27 cellular contexts compared by ENCODE assay signal in the genomic region with DNA sequence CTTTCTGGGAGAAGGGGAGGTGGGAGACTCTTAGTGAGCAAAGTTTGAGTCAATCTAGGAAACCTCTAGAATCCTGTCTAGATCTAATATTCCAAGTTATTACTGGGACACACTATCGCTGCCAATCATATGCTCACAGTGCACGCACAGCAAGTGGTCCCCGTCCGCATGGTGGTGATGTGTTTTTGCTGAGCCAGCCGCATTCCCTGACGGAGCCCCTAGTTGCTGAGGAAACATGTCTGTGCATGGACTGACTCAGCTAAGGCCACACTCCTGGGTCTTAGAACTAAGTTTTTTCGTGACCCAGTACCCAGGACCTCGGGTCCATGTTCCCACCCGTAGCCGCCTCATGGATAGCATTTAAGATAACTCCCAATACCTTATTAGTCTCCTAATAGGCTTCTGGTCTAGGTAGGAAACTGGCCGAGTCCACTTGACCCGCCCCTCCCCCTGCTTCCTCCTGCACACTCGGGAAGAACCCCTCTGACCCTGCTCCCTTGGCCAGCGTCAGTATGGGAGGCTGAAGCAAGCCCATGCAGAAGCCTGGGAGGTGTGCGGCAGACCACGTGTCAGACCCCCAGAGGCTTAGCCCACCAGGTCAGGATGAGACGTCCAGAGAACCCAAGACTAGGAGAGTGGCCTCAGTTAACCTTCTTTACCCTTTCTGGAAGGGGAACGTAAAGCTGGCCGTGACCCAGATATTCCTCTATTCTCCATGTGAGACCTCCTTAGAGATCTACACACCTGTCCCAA.
"Had no signal": no experiment of that assay in that cellular context is flagged by ENCODE, and none has a peak within 500 bp of the region (broad histone marks: within the 10 kb centered on the region; RNA-seq: fewer than 3 reads in every experiment).

No MANE protein-coding gene starts in this region.

- H3K4me3 ChIP-seq: ascending aorta, breast epithelium, SJCRH30, SK-N-MC had no signal

- H3K9me3 ChIP-seq: ascending aorta, breast epithelium, SJCRH30 had no signal

- ATAC-seq: activated CD8-positive, alpha-beta T cell treated with anti-CD3 and anti-CD28 coated beads for 36 hours; activated T-cell treated with anti-CD3 and anti-CD28 coated beads, Interleukin-2, amount 50 U/mL, for 4 hours; Panc1 had no signal

- H3K27ac ChIP-seq: ascending aorta, breast epithelium, SJCRH30, SK-N-MC had no signal

- H3K4me1 ChIP-seq: breast epithelium, SJCRH30 had no signal

- DNase-seq: activated CD4-positive, alpha-beta T cell treated with anti-CD3 and anti-CD28 coated beads, Interleukin-2, amount 10 ng/mL, durations not matched to agents 24 days and 14 days; activated CD4-positive, alpha-beta T cell treated with anti-CD3 and anti-CD28 coated beads, Interleukin-2, amount 50 U/mL, for 4 hours; activated CD8-positive, alpha-beta T cell treated with anti-CD3 and anti-CD28 coated beads for 36 hours; activated effector memory CD4-positive, alpha-beta T cell treated with anti-CD3 and anti-CD28 coated beads, Interleukin-2, amount 50 U/mL, for 16 hours; activated naive CD4-positive, alpha-beta T cell treated with Interleukin-2 at 50 U/mL for 16 hours; activated naive CD8-positive, alpha-beta T cell treated with anti-CD3 and anti-CD28 coated beads, Interleukin-2, amount 10 ng/mL, durations not matched to agents 7 days and 5 days; activated T-cell treated with anti-CD3 and anti-CD28 coated beads for 4 hours; activated T-cell treated with anti-CD3 and anti-CD28 coated beads, Interleukin-2, amount 50 U/mL, for 4 hours; amygdala; NCI-H1105; NCI-H1417 treated with DMSO at 0.1 percent for 48 hours; NCI-H187 treated with DMSO at 0.1 percent for 48 hours; NCI-H2081; NCI-H226; NCI-H446 treated with DMSO at 0.1 percent for 48 hours; NCI-H524; NCI-H69; NCI-H82; SHP77; SJCRH30; T1000 had no signal

- H3K4me3 Mint-ChIP-seq: activated CD4-positive, alpha-beta T cell treated with anti-CD3 and anti-CD28 coated beads, Interleukin-2, amount 10 ng/mL, durations not matched to agents 24 days and 14 days; activated CD8-positive, alpha-beta T cell treated with anti-CD3 and anti-CD28 coated beads for 36 hours; activated naive CD4-positive, alpha-beta T cell treated with anti-CD3 and anti-CD28 coated beads, Interleukin-2, amount 50 U/mL, for 24 hours; activated naive CD8-positive, alpha-beta T cell treated with anti-CD3 and anti-CD28 coated beads, Interleukin-2, amount 10 ng/mL, durations not matched to agents 7 days and 5 days; activated T-cell treated with anti-CD3 and anti-CD28 coated beads, Interleukin-2, amount 50 U/mL, for 4 hours; activated T-helper 1 cell treated with anti-CD3 and anti-CD28 coated beads, Interleukin-12 subunit alpha, Interleukin-12 subunit beta, Interleukin-2, Interleukin-4 antibody, amounts not matched to agents 30 ng/mL and 10 ng/mL and 1 ng/mL, durations not matched to agents 14 hours and 24 hours and 36 hours had no signal

- H3K9me3 Mint-ChIP-seq: activated CD4-positive, alpha-beta T cell treated with anti-CD3 and anti-CD28 coated beads, Interleukin-2, amount 10 ng/mL, durations not matched to agents 24 days and 14 days; activated CD8-positive, alpha-beta T cell treated with anti-CD3 and anti-CD28 coated beads for 36 hours; activated naive CD4-positive, alpha-beta T cell treated with anti-CD3 and anti-CD28 coated beads, Interleukin-2, amount 50 U/mL, for 24 hours; activated naive CD8-positive, alpha-beta T cell treated with anti-CD3 and anti-CD28 coated beads, Interleukin-2, amount 10 ng/mL, durations not matched to agents 7 days and 5 days; activated T-cell treated with anti-CD3 and anti-CD28 coated beads, Interleukin-2, amount 50 U/mL, for 4 hours; activated T-helper 1 cell treated with anti-CD3 and anti-CD28 coated beads, Interleukin-12 subunit alpha, Interleukin-12 subunit beta, Interleukin-2, Interleukin-4 antibody, amounts not matched to agents 30 ng/mL and 10 ng/mL and 1 ng/mL, durations not matched to agents 14 hours and 24 hours and 36 hours had no signal

- H3K27me3 Mint-ChIP-seq: activated CD4-positive, alpha-beta T cell treated with anti-CD3 and anti-CD28 coated beads, Interleukin-2, amount 10 ng/mL, durations not matched to agents 24 days and 14 days; activated CD8-positive, alpha-beta T cell treated with anti-CD3 and anti-CD28 coated beads for 36 hours; activated naive CD4-positive, alpha-beta T cell treated with anti-CD3 and anti-CD28 coated beads, Interleukin-2, amount 50 U/mL, for 24 hours; activated naive CD8-positive, alpha-beta T cell treated with anti-CD3 and anti-CD28 coated beads, Interleukin-2, amount 10 ng/mL, durations not matched to agents 7 days and 5 days had no signal

- H3K27ac Mint-ChIP-seq: activated CD4-positive, alpha-beta T cell treated with anti-CD3 and anti-CD28 coated beads, Interleukin-2, amount 10 ng/mL, durations not matched to agents 24 days and 14 days; activated CD8-positive, alpha-beta T cell treated with anti-CD3 and anti-CD28 coated beads for 36 hours; activated naive CD4-positive, alpha-beta T cell treated with anti-CD3 and anti-CD28 coated beads, Interleukin-2, amount 50 U/mL, for 24 hours; activated naive CD8-positive, alpha-beta T cell treated with anti-CD3 and anti-CD28 coated beads, Interleukin-2, amount 10 ng/mL, durations not matched to agents 7 days and 5 days; activated T-helper 1 cell treated with anti-CD3 and anti-CD28 coated beads, Interleukin-12 subunit alpha, Interleukin-12 subunit beta, Interleukin-2, Interleukin-4 antibody, amounts not matched to agents 30 ng/mL and 10 ng/mL and 1 ng/mL, durations not matched to agents 14 hours and 24 hours and 36 hours had no signal

- H3K27me3 ChIP-seq: ascending aorta, breast epithelium, SJCRH30 had no signal

- H3K36me3 ChIP-seq: breast epithelium, SJCRH30 had no signal
